In genomic region chr2:174632847-174633620, GRCh38 we compare ENCODE assay signal across 8 cellular contexts. TPM values are rescaled to one million over a fixed set of nuclear protein-coding genes. Genes with fewer than 3 reads are reported as not detected.
A peak's percentile ranks its signal among the peaks of the same experiment; 100 is the strongest.
DNase-seq lines count a peak whose midpoint lies in the region; TF ChIP-seq lines count a peak whose summit lies in the region.

No MANE protein-coding gene starts in this region.

- no peaks in the 10 kb centered on the region for H3K79me1 ChIP-seq in neuronal stem cell (ENCODE audit: low read depth, low read length)

- H4K91ac ChIP-seq in neuronal stem cell (ENCODE audit: low read depth, low read length, poor library complexity), result no peak overlapping the region

- H3K4me2 ChIP-seq in neuronal stem cell (ENCODE audit: insufficient read depth, low read length, poor library complexity, severe bottlenecking), result no peak overlapping the region

- no peak overlapping the region for H2AK5ac ChIP-seq in neuronal stem cell (ENCODE audit: low read depth, low read length)

- no peak overlapping the region for H2BK15ac ChIP-seq in neuronal stem cell (ENCODE audit: low read length)

- no peak overlapping the region for H2AFZ ChIP-seq in neuronal stem cell (ENCODE audit: low read length)

- no peak overlapping the region for H3K23ac ChIP-seq in neuronal stem cell (ENCODE audit: low read depth, low read length, poor library complexity)

- H2BK120ac ChIP-seq in neuronal stem cell (ENCODE audit: low read depth, low read length), result no peak overlapping the region

- H3K9me3 ChIP-seq in effector memory CD4-positive, alpha-beta T cell (ENCODE audit: control insufficient read depth, low read length), result no peaks in the 10 kb centered on the region
- H3K9me3 ChIP-seq in neuronal stem cell (replicated peaks in 1 of 2; ENCODE audit: control insufficient read depth in 2 of 2, insufficient read depth in 1 of 2, low read depth in 1 of 2, low read length in 2 of 2) (no peaks in the 10 kb centered on the region), MG63 (no peaks in the 10 kb centered on the region), A673 (ENCODE audit: low read depth, low read length, poor library complexity, severe bottlenecking) (no peaks in the 10 kb centered on the region)

- H3K14ac ChIP-seq in neuronal stem cell (ENCODE audit: low read length), result no peak overlapping the region

- intact Hi-C loops in A673 (cut with micrococcal nuclease; ENCODE audit: unreplicated experiment), result no loop called here

- no peak overlapping the region for H3K18ac ChIP-seq in neuronal stem cell (ENCODE audit: low read length)

- no peak overlapping the region for H3K4ac ChIP-seq in neuronal stem cell (ENCODE audit: low read length)

- H3K27me3 ChIP-seq in effector memory CD4-positive, alpha-beta T cell (replicated peaks; ENCODE audit: control insufficient read depth, insufficient read depth, low read length, poor library complexity, severe bottlenecking), result no peaks in the 10 kb centered on the region
- no peaks in the 10 kb centered on the region for H3K27me3 ChIP-seq in neuronal stem cell (ENCODE audit: control insufficient read depth in 3 of 3, insufficient read depth in 3 of 3, low read depth in 1 of 3, low read length in 3 of 3)
- no peaks in the 10 kb centered on the region for H3K27me3 ChIP-seq in MG63
- H3K27me3 ChIP-seq in A673 (replicated peaks; ENCODE audit: insufficient read depth, low read depth, low read length, poor library complexity), result peaks cover 3% of the 10 kb centered on the region

- H3K9ac ChIP-seq in neuronal stem cell (ENCODE audit: low read depth, low read length, poor library complexity), result no peak overlapping the region

- H2BK12ac ChIP-seq in neuronal stem cell (ENCODE audit: low read length), result no peak overlapping the region

- H3K4me1 ChIP-seq in effector memory CD4-positive, alpha-beta T cell (ENCODE audit: control insufficient read depth, insufficient read depth, low read length, poor library complexity, severe bottlenecking), result peaks cover 34% of the 10 kb centered on the region
- H3K4me1 ChIP-seq in neuronal stem cell (ENCODE audit: control insufficient read depth in 2 of 2, insufficient read depth in 1 of 2, low read depth in 1 of 2, low read length in 2 of 2) (peaks cover 2 to 3% of the 10 kb centered on the region in 2 donors), A673 (ENCODE audit: insufficient read depth, low read length, poor library complexity, severe bottlenecking) (no peaks in the 10 kb centered on the region)

- H3K27ac ChIP-seq in effector memory CD4-positive, alpha-beta T cell (ENCODE audit: insufficient read depth, low read length, poor library complexity, severe bottlenecking), result peak overlapping the region; percentile 74
- peak overlapping the region in 20 of 21 experiments; percentile 45 to 96 (median 79) for H3K27ac ChIP-seq in skin epidermis
- no peak overlapping the region for H3K27ac ChIP-seq in neuronal stem cell (replicated peaks; ENCODE audit: low read length)
- H3K27ac ChIP-seq in A673 (ENCODE audit: low read depth, low read length, poor library complexity, severe bottlenecking), result no peak overlapping the region

- no CpG with 5 or more reads among the region's 7 CpGs for WGBS in neuronal stem cell (ENCODE audit: extremely low coverage in 2 of 2, insufficient read length in 2 of 2, insufficient replicate concordance in 1 of 2), 2 donors

- POLR2A ChIA-PET in A673 (lab: Charles Lee; ENCODE audit: low non-redundant PET), result no interaction called here

- CTCF ChIA-PET in A673 (lab: Charles Lee), result no interaction called here

- TF ChIP-seq CTCF in A673 (conservative IDR thresholded peaks at IDR 0.05; ENCODE audit: low read depth, low read length), result no peak

- H4K8ac ChIP-seq in neuronal stem cell (ENCODE audit: low read depth, low read length), result no peak overlapping the region

- peak overlapping the region; percentile 64 for H3K4me3 ChIP-seq in effector memory CD4-positive, alpha-beta T cell (ENCODE audit: insufficient read depth, low read depth, low read length, poor library complexity, severe bottlenecking)
- H3K4me3 ChIP-seq in skin epidermis (peak overlapping the region; percentile 3 to 34 (median 25)), neuronal stem cell (ENCODE audit: low read length in 2 of 2) (no peak overlapping the region), MG63 (no peak overlapping the region), A673 (ENCODE audit: low read depth, low read length, poor library complexity, severe bottlenecking) (no peak overlapping the region)

- DNase-seq in activated CD8-positive, alpha-beta memory T cell treated with anti-CD3 and anti-CD28 coated beads for 24 hours, result peak; percentile 75
- no peak for DNase-seq in activated CD8-positive, alpha-beta memory T cell treated with anti-CD3 and anti-CD28 coated beads, Interleukin-2, amount 50 U/mL, for 48 hours
- DNase-seq in Kasumi-1 (lab: John Stamatoyannopoulos, UW) (peak; percentile 42 to 57), neuronal stem cell (ENCODE audit: low spot score) (no peak), MG63 (no peak), A673 (ENCODE audit: low spot score) (no peak)
- DNase-seq in effector memory CD4-positive, alpha-beta T cell, result no peak

- no peak overlapping the region for H2BK5ac ChIP-seq in neuronal stem cell (ENCODE audit: low read length)

- BruUV-seq in A673 (replicated peaks; lab: Mats Ljungman, UMichigan), result no TSS peak

- peaks cover 9% of the 10 kb centered on the region for H3K36me3 ChIP-seq in effector memory CD4-positive, alpha-beta T cell (ENCODE audit: control insufficient read depth, insufficient read depth, low read length)
- peaks cover 0 to 5% of the 10 kb centered on the region in 2 donors for H3K36me3 ChIP-seq in neuronal stem cell (replicated peaks in 1 of 2; ENCODE audit: control insufficient read depth in 2 of 2, insufficient read depth in 2 of 2, low read length in 2 of 2)
- H3K36me3 ChIP-seq in MG63, result peaks cover 7% of the 10 kb centered on the region
- no peaks in the 10 kb centered on the region for H3K36me3 ChIP-seq in A673 (ENCODE audit: insufficient read depth, low read length, poor library complexity, severe bottlenecking)

RNA-seq across cellular contexts. Expression of gene WIPF1, which starts 35.4 kb away (rescaled TPM):
- polyA plus RNA-seq in neuronal stem cell (2013, experiment 1 of 2), result 20.8 TPM
- polyA plus RNA-seq in neuronal stem cell (2013, experiment 2 of 2), result 21.6 TPM
- 4.3 and 4.6 TPM in 2 replicates for total RNA-seq in MG63 (2014; rRNA removed; shearing (Covaris generic); ENCODE audit: low replicate concordance)
- total RNA-seq in A673 (2021), result 1.1 and 1.7 TPM in 2 replicates

Comparison
In these comparisons a context has a peak if more than half of its experiments do, and no peak if none do; other contexts are left out.
1. DNase-seq: peak in activated CD8-positive, alpha-beta memory T cell treated with anti-CD3 and anti-CD28 coated beads for 24 hours (single experiment) and Kasumi-1 (2 of 2); none in activated CD8-positive, alpha-beta memory T cell treated with anti-CD3 and anti-CD28 coated beads, Interleukin-2, amount 50 U/mL, for 48 hours (single experiment), effector memory CD4-positive, alpha-beta T cell (0 of 3), neuronal stem cell (single experiment), MG63 (single experiment) and A673 (single experiment).
2. H3K27ac ChIP-seq: peak in effector memory CD4-positive, alpha-beta T cell (single experiment) and skin epidermis (20 of 21); none in neuronal stem cell (single experiment) and A673 (single experiment).
3. H3K4me3 ChIP-seq: peak in effector memory CD4-positive, alpha-beta T cell (single experiment) and skin epidermis (7 of 7); none in neuronal stem cell (0 of 2), MG63 (single experiment) and A673 (single experiment).